Comparison of ENCODE assay signal across 8 cellular contexts in the genomic region with DNA sequence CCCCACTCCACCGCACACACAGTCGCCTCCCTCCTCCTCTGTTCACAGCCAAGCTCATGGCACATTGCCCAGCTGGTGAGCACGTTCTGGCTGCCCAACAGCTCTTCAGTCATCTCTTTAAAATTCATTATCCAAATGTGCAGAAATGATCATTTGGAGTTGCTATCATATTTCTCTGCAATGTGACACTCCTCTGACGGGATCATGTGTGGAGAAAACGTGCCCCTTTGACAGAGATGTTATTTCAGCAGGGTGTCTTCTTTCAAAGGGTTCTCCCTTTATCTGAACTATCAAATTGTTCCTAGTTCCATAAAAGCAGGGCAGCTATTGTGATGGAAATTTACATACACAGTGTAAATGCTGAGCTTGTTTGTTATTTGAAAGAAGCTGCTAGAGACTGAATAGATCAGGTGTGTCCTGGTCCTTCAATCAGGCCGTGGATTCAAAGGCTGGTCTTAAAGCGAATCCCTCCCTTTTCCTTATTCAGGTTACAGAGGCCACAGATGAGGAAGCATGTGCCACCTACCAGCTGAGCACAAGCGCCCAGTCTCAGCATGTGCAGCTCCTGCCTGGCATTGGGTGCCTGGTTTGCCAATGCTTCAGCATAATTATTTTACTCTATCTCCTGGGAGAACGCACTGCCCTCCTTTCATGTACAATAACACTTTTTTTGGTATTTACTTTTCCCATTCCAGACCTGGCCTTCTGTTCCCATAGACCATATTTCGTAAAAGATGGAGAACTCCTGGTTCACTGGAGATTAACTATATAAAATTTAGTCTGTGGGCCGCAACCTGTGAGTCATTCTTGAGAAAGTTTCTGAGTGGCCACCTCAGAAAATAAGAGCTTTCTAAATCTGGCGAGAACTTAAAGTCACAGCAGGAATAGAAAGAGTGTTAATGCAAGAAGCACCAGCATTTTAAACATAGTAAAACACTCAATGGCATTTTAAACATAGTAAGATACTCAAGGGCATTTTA.
A peak's percentile ranks its signal among the peaks of the same experiment; 100 is the strongest.
DNase-seq lines count a peak whose midpoint lies in the region; ATAC-seq, FAIRE-seq and TF ChIP-seq lines count a peak whose summit lies in the region.

No MANE protein-coding gene starts in this region.

- ATAC-seq in psoas muscle (peak; percentile 51 to 84 (median 66)), GM21576 (IDR thresholded peaks at IDR 0.05; ENCODE audit: unreplicated experiment) (no peak)

- TF ChIP-seq POLR2A in esophagus muscularis mucosa (IDR thresholded peaks at IDR 0.05; ENCODE audit: low read depth): no peak
- no peak for TF ChIP-seq POLR2A in vagina (IDR thresholded peaks at IDR 0.05)
- no peak for TF ChIP-seq POLR2A in H54 (IDR thresholded peaks at IDR 0.05; ENCODE audit: low read depth, low read length)

- TF ChIP-seq CTCF in esophagus muscularis mucosa (IDR thresholded peaks at IDR 0.05) (no peak), psoas muscle (IDR thresholded peaks at IDR 0.05) (no peak), vagina (IDR thresholded peaks at IDR 0.05) (no peak)

- H3K4me1 ChIP-seq in esophagus muscularis mucosa (peaks cover 8 to 18% (median 16%) of the 10 kb centered on the region in 4 donors), psoas muscle (peaks cover 18% of the 10 kb centered on the region), vagina (no peaks in the 10 kb centered on the region)

- H3K4me3 ChIP-seq in esophagus muscularis mucosa: no peak overlapping the region
- no peak overlapping the region for H3K4me3 ChIP-seq in psoas muscle
- H3K4me3 ChIP-seq in vagina: no peak overlapping the region

- H3K9me3 ChIP-seq in esophagus muscularis mucosa (no peaks in the 10 kb centered on the region), psoas muscle (no peaks in the 10 kb centered on the region), vagina (no peaks in the 10 kb centered on the region)

- WGBS in esophagus muscularis mucosa: 60% methylated on average over 12 of the region's 12 CpGs
- 45 to 57% (median 51%) methylated on average over 12 of the region's 12 CpGs for WGBS in psoas muscle, 3 donors

- peak overlapping the region in 1 of 4 donors; percentile 20 for H3K27ac ChIP-seq in esophagus muscularis mucosa (replicated peaks in 1 of 4)
- peak overlapping the region; percentile 24 for H3K27ac ChIP-seq in psoas muscle
- H3K27ac ChIP-seq in vagina: no peak overlapping the region

- no peaks in the 10 kb centered on the region for H3K36me3 ChIP-seq in esophagus muscularis mucosa
- no peaks in the 10 kb centered on the region for H3K36me3 ChIP-seq in psoas muscle (ENCODE audit: insufficient read depth in 1 of 2, low read depth in 1 of 2)
- H3K36me3 ChIP-seq in vagina: no peaks in the 10 kb centered on the region

- FAIRE-seq in H54 (lab: Jason Lieb, UNC): no peak

- intact Hi-C loops in esophagus muscularis mucosa (cut with DNase I): no loop called here
- intact Hi-C loops in psoas muscle (cut with DNase I): no loop called here
- intact Hi-C loops in vagina (cut with DNase I): no loop called here

- DNase-seq in GOT3 (lab: John Stamatoyannopoulos, UW) (peak; percentile 13), NCI-H526 (lab: John Stamatoyannopoulos, UW) (peak; percentile 60 to 68), esophagus muscularis mucosa (ENCODE audit: extremely low spot score) (peak; percentile 86), psoas muscle (peak; percentile 58 to 86), vagina (ENCODE audit: extremely low spot score in 2 of 2) (no peak), H54 (ENCODE audit: insufficient read length, low spot score) (no peak)
- no peak for DNase-seq in NK-92 treated with Interleukin-12 subunit alpha and Interleukin-12 subunit beta, amount 100 ng/mL, for 24 hours (lab: John Stamatoyannopoulos, UW)

- no peak for TF ChIP-seq EP300 in esophagus muscularis mucosa (IDR thresholded peaks at IDR 0.05)

- no peaks in the 10 kb centered on the region for H3K27me3 ChIP-seq in esophagus muscularis mucosa
- no peaks in the 10 kb centered on the region for H3K27me3 ChIP-seq in psoas muscle (ENCODE audit: insufficient read depth in 3 of 3, low read length in 2 of 3)
- no peaks in the 10 kb centered on the region for H3K27me3 ChIP-seq in vagina

Comparison
In these comparisons a context has a peak if more than half of its experiments do, and no peak if none do; other contexts are left out.
1. DNase-seq: peak in GOT3 (single experiment), NCI-H526 (2 of 2), esophagus muscularis mucosa (single experiment) and psoas muscle (2 of 2); none in NK-92 treated with Interleukin-12 subunit alpha and Interleukin-12 subunit beta, amount 100 ng/mL, for 24 hours (single experiment), vagina (0 of 2) and H54 (single experiment).